Comparison of ENCODE assay signal across 8 cellular contexts in genomic region chr7:151028948-151029501, GRCh38. TPM values are rescaled to one million over a fixed set of nuclear protein-coding genes. Genes with fewer than 3 reads are reported as not detected.
DNase-seq lines count a peak whose midpoint lies in the region; ATAC-seq and TF ChIP-seq lines count a peak whose summit lies in the region.

No MANE protein-coding gene starts in this region.

- peaks cover 3 to 21% (median 14%) of the 10 kb centered on the region in 9 donors for H3K4me1 ChIP-seq in heart right ventricle
- H3K4me1 ChIP-seq in breast epithelium, result no peaks in the 10 kb centered on the region
- H3K4me1 ChIP-seq in mesodermal cell (ENCODE audit: control insufficient read depth, insufficient read depth, low read length, poor library complexity, severe bottlenecking), result peaks cover 12% of the 10 kb centered on the region
- no peaks in the 10 kb centered on the region for H3K4me1 ChIP-seq in urinary bladder (ENCODE audit: insufficient read depth)

- in situ Hi-C loops in GM13976 (cut with MboI; ENCODE audit: low sequenced_read_pairs, unreplicated experiment), result no loop called here

- H3K9me3 ChIP-seq in heart right ventricle (no peaks in the 10 kb centered on the region), breast epithelium (no peaks in the 10 kb centered on the region), mesodermal cell (ENCODE audit: control insufficient read depth, low read length) (no peaks in the 10 kb centered on the region)

- 52 to 56% methylated on average over 17 of the region's 17 CpGs for WGBS in heart right ventricle, 2 donors
- 64 to 69% methylated on average over 14 to 15 of the region's 17 CpGs for WGBS in mesodermal cell (ENCODE audit: insufficient coverage in 2 of 2), 2 experiments
- 49% methylated on average over 17 of the region's 17 CpGs for WGBS in urinary bladder

- TF ChIP-seq POLR2A in breast epithelium (IDR thresholded peaks at IDR 0.05), result no peak

- peak overlapping the region; percentile 29 to 84 (median 74) for H3K4me3 ChIP-seq in heart right ventricle
- peak overlapping the region; percentile 64 to 91 (median 66) for H3K4me3 ChIP-seq in breast epithelium
- peak overlapping the region; percentile 49 for H3K4me3 ChIP-seq in mesodermal cell (ENCODE audit: extremely low read depth, insufficient read depth, low read length, poor library complexity, severe bottlenecking)
- peak overlapping the region; percentile 54 for H3K4me3 ChIP-seq in urinary bladder (ENCODE audit: low read depth, low read length)

- DNase-seq in heart right ventricle (no peak), Right ventricle myocardium inferior (ENCODE audit: missing footprints) (no peak), breast epithelium (ENCODE audit: low spot score in 2 of 2) (no peak), GM13976 (ENCODE audit: low spot score) (no peak), NCI-H146 (lab: John Stamatoyannopoulos, UW) (no peak)

- TF ChIP-seq CTCF in heart right ventricle (IDR thresholded peaks at IDR 0.05) (no peak), breast epithelium (IDR thresholded peaks at IDR 0.05) (no peak), GM13976 (IDR thresholded peaks at IDR 0.05; ENCODE audit: borderline replicate concordance, control extremely low read depth, extremely low read depth, insufficient read depth, missing control alignments) (no peak)

- intact Hi-C loops in heart right ventricle (cut with DNase I), result loop anchor here in 6 of 10 donors (1.0 to 5.0 kb wide), 7 partner anchors 29 to 83 kb away; partner anchors contain the start of genes SLC4A2 (in 2 of the 6) and AGAP3 (in 1 of the 6)
- intact Hi-C loops in Right ventricle myocardium inferior (cut with DNase I), result loop anchor here (1.0 to 2.0 kb wide), 2 partner anchors 30 to 82 kb away; partner anchors contain the start of gene SLC4A2
- intact Hi-C loops in breast epithelium (cut with DNase I; ENCODE audit: low total_unique reads), result no loop called here

- ATAC-seq in heart right ventricle (peak in 1 of 8 donors; percentile 0), Right ventricle myocardium inferior (no peak), GM21423 (IDR thresholded peaks at IDR 0.05; ENCODE audit: unreplicated experiment) (no peak)

- H3K27ac ChIP-seq in heart right ventricle (peak overlapping the region; percentile 36 to 91 (median 82)), breast epithelium (peak overlapping the region; percentile 82 to 90), mesodermal cell (ENCODE audit: low read depth, low read length, severe bottlenecking) (peak overlapping the region; percentile 24), urinary bladder (ENCODE audit: low read depth) (no peak overlapping the region)

- H3K36me3 ChIP-seq in heart right ventricle, result peaks cover 0 to 25% (median 0%) of the 10 kb centered on the region in 9 donors
- no peaks in the 10 kb centered on the region for H3K36me3 ChIP-seq in breast epithelium
- peaks cover 19% of the 10 kb centered on the region for H3K36me3 ChIP-seq in mesodermal cell (ENCODE audit: control insufficient read depth, insufficient read depth, low read length)
- H3K36me3 ChIP-seq in urinary bladder (ENCODE audit: insufficient read depth), result no peaks in the 10 kb centered on the region

- H3K27me3 ChIP-seq in heart right ventricle (no peaks in the 10 kb centered on the region), breast epithelium (no peaks in the 10 kb centered on the region)

RNA-seq across cellular contexts. Expression of gene ABCB8, which starts 0.8 kb away (rescaled TPM):
- total RNA-seq in heart right ventricle (10 to 100 TPM; 20.9 to 32.4 (median 24.6) TPM), Right ventricle myocardium inferior (24.5 TPM), breast epithelium (10 to 100 TPM; 14.7 to 19.3 (median 17.6) TPM), urinary bladder (17.1 TPM)
- polyA plus RNA-seq in heart right ventricle (10 to 100 TPM; 16.7 to 42.2 TPM), urinary bladder (19.4 TPM)
- polyA plus RNA-seq in mesodermal cell (2013, experiment 1 of 2), result 26.9 TPM
- 23.8 TPM for polyA plus RNA-seq in mesodermal cell (2013, experiment 2 of 2)

RNA-seq across cellular contexts. Expression of gene ATG9B, which starts 4.7 kb away (rescaled TPM):
- under 1 TPM in 3 of 10 donors, not detected in 7; 0.09 to 0.39 (median 0.10) TPM for total RNA-seq in heart right ventricle
- under 1 TPM; 0.45 to 0.59 TPM for polyA plus RNA-seq in heart right ventricle
- total RNA-seq in Right ventricle myocardium inferior, result not detected
- total RNA-seq in breast epithelium, result 1 to 10 TPM in 1 of 3 donors, under 1 TPM in 1, not detected in 1; 0.44 to 2.0 TPM
- 2.4 TPM for polyA plus RNA-seq in mesodermal cell (2013, experiment 1 of 2)
- polyA plus RNA-seq in mesodermal cell (2013, experiment 2 of 2), result 1.8 TPM
- not detected for total RNA-seq in urinary bladder
- polyA plus RNA-seq in urinary bladder, result 0.32 TPM

RNA-seq across cellular contexts. Expression of gene ASIC3, which starts 19.3 kb away (rescaled TPM):
- total RNA-seq in heart right ventricle, result 10 to 100 TPM in 1 of 10 donors, 1 to 10 TPM in 9; 3.2 to 12.5 (median 5.6) TPM
- polyA plus RNA-seq in heart right ventricle, result 10 to 100 TPM in 1 of 2 donors, 1 to 10 TPM in 1; 3.7 to 38.8 TPM
- 5.5 TPM for total RNA-seq in Right ventricle myocardium inferior
- 1 to 10 TPM; 1.3 to 3.3 (median 2.3) TPM for total RNA-seq in breast epithelium
- 4.0 TPM for polyA plus RNA-seq in mesodermal cell (2013, experiment 1 of 2)
- polyA plus RNA-seq in mesodermal cell (2013, experiment 2 of 2), result 2.7 TPM
- 1.1 TPM for total RNA-seq in urinary bladder
- polyA plus RNA-seq in urinary bladder, result 2.0 TPM

RNA-seq across cellular contexts. Expression of gene CDK5, which starts 28.7 kb away (rescaled TPM):
- 10 to 100 TPM in 1 of 10 donors, 1 to 10 TPM in 9; 5.2 to 11.3 (median 7.8) TPM for total RNA-seq in heart right ventricle
- polyA plus RNA-seq in heart right ventricle, result 1 to 10 TPM; 5.0 to 7.7 TPM
- 6.7 TPM for total RNA-seq in Right ventricle myocardium inferior
- total RNA-seq in breast epithelium, result 1 to 10 TPM; 5.2 to 8.8 (median 8.6) TPM
- 31.6 TPM for polyA plus RNA-seq in mesodermal cell (2013, experiment 1 of 2)
- polyA plus RNA-seq in mesodermal cell (2013, experiment 2 of 2), result 26.1 TPM
- 6.7 TPM for total RNA-seq in urinary bladder
- polyA plus RNA-seq in urinary bladder, result 9.4 TPM

RNA-seq across cellular contexts. Expression of gene SLC4A2, which starts 30.4 kb away (rescaled TPM):
- 10 to 100 TPM; 36.0 to 80.5 (median 47.6) TPM for total RNA-seq in heart right ventricle
- polyA plus RNA-seq in heart right ventricle, result 100 to 1,000 TPM; 101 to 109 TPM
- total RNA-seq in Right ventricle myocardium inferior, result 61.2 TPM
- 100 to 1,000 TPM in 1 of 3 donors, 10 to 100 TPM in 2; 83.2 to 101 (median 92.8) TPM for total RNA-seq in breast epithelium
- 77.0 TPM for polyA plus RNA-seq in mesodermal cell (2013, experiment 1 of 2)
- 68.0 TPM for polyA plus RNA-seq in mesodermal cell (2013, experiment 2 of 2)
- total RNA-seq in urinary bladder, result 30.6 TPM
- polyA plus RNA-seq in urinary bladder, result 107 TPM
